In the genomic region with DNA sequence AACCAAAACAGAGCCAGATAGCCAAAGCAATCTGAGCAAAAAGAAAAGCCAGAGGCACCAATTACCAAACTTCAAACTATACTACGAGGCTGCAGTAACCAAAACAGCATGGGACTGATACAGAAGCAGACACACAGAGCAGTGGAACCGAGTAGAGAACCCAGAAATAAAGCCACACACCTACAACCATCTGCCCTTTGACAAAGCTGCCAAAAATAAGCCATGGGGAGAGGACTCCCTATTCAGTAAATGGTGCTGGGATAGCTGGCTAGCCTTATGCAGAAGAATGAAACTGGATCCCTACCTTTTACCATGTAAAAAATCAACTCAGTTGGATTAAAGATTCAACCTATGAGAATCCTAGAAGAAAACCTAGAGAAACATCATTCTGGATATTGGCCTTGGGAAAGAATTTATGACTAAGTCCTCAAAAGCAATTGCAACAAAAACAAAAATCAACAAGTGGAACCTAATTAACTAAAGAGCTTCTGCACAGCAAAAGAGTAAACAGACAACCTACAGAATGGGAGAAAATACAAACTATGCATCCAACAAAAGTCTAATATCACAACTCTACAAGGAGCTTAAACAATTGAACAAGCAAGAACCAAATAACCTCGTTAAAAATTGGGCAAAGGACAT, we compare ENCODE assay signal across 21 cellular contexts.
"Had no signal": no experiment of that assay in that cellular context is flagged by ENCODE, and none has a peak within 500 bp of the region (broad histone marks: within the 10 kb centered on the region; RNA-seq: fewer than 3 reads in every experiment).

No MANE protein-coding gene starts in this region.

- H3K27me3 ChIP-seq: neutrophil, pancreas, sigmoid colon, testis, upper lobe of left lung had no signal

- H3K4me1 Mint-ChIP-seq: memory B cell had no signal

- H3K27ac ChIP-seq: coronary artery, neutrophil, pancreas, prostate gland, sigmoid colon, stomach, testis, tibial artery, upper lobe of left lung had no signal

- H3K36me3 Mint-ChIP-seq: memory B cell; natural killer cell treated with Interleukin-12 subunit alpha and Interleukin-12 subunit beta and Interleukin-15 and Interleukin-18, amount 100 ng/mL, for 72 hours; stimulated activated effector memory CD8-positive, alpha-beta T cell treated with anti-CD3 and anti-CD28 coated beads, Interleukin-12 subunit alpha, Interleukin-12 subunit beta, amount 100 ng/mL, for 72 hours had no signal

- DNase-seq: dermis blood vessel endothelial cell; effector memory CD8-positive, alpha-beta T cell; hypothalamus; pancreas; right cardiac atrium; sigmoid colon; stimulated activated CD4-positive, alpha-beta T cell treated with anti-CD3 and anti-CD28 coated beads, Interleukin-2, amount 100 ng/mL, for 24 hours; stimulated activated CD4-positive, alpha-beta T cell treated with anti-CD3 and anti-CD28 coated beads, Interleukin-4, amount 100 ng/mL, for 24 hours; stimulated activated naive CD4-positive, alpha-beta T cell treated with Interleukin-2 at 50 U/mL for 16 hours; stomach; testis; tibial artery; upper lobe of left lung had no signal

- H3K27me3 Mint-ChIP-seq: effector memory CD8-positive, alpha-beta T cell; natural killer cell treated with Interleukin-12 subunit alpha and Interleukin-12 subunit beta and Interleukin-15 and Interleukin-18, amount 100 ng/mL, for 72 hours had no signal

- H3K27ac Mint-ChIP-seq: memory B cell; stimulated activated effector memory CD8-positive, alpha-beta T cell treated with anti-CD3 and anti-CD28 coated beads, Interleukin-12 subunit alpha, Interleukin-12 subunit beta, amount 100 ng/mL, for 72 hours had no signal

- H3K4me1 ChIP-seq: pancreas, prostate gland, stomach had no signal

- ATAC-seq: effector memory CD8-positive, alpha-beta T cell; natural killer cell treated with Interleukin-12 subunit alpha and Interleukin-12 subunit beta and Interleukin-15 and Interleukin-18, amount 100 ng/mL, for 72 hours; pancreas; right cardiac atrium; stimulated activated effector memory CD8-positive, alpha-beta T cell treated with anti-CD3 and anti-CD28 coated beads, Interleukin-12 subunit alpha, Interleukin-12 subunit beta, amount 100 ng/mL, for 72 hours had no signal

- H3K36me3 ChIP-seq: neutrophil, pancreas, prostate gland, sigmoid colon, stomach, tibial artery, upper lobe of left lung had no signal

- H3K9me3 ChIP-seq: neutrophil, pancreas, prostate gland, sigmoid colon, testis, upper lobe of left lung had no signal

- H3K4me3 Mint-ChIP-seq: effector memory CD8-positive, alpha-beta T cell; memory B cell; natural killer cell treated with Interleukin-12 subunit alpha and Interleukin-12 subunit beta and Interleukin-15 and Interleukin-18, amount 100 ng/mL, for 72 hours; neural crest cell; stimulated activated effector memory CD8-positive, alpha-beta T cell treated with anti-CD3 and anti-CD28 coated beads, Interleukin-12 subunit alpha, Interleukin-12 subunit beta, amount 100 ng/mL, for 72 hours had no signal

- H3K4me3 ChIP-seq: coronary artery, lung, pancreas, prostate gland, sigmoid colon, stomach, testis, tibial artery, upper lobe of left lung had no signal

- H3K9me3 Mint-ChIP-seq: effector memory CD8-positive, alpha-beta T cell; memory B cell; natural killer cell treated with Interleukin-12 subunit alpha and Interleukin-12 subunit beta and Interleukin-15 and Interleukin-18, amount 100 ng/mL, for 72 hours; stimulated activated effector memory CD8-positive, alpha-beta T cell treated with anti-CD3 and anti-CD28 coated beads, Interleukin-12 subunit alpha, Interleukin-12 subunit beta, amount 100 ng/mL, for 72 hours had no signal
